Comparison of ENCODE assay signal across 1 cellular context in genomic region chr7:111486472-111487142, GRCh38.
TF ChIP-seq lines count a peak whose summit lies in the region.

No MANE protein-coding gene starts in this region.

TF ChIP-seq in endothelial cell of umbilical vein, 7 proteins besides CTCF, POLR2A, EP300 and RAD21 (continued from another document):
- TF ChIP-seq MYC (IDR thresholded peaks at IDR 0.05; ENCODE audit: low read depth, low read length) (no peak), FOS (IDR thresholded peaks at IDR 0.05; ENCODE audit: borderline replicate concordance, insufficient read depth, low read length) (no peak), GATA2 (IDR thresholded peaks at IDR 0.05; ENCODE audit: insufficient read depth, insufficient read length, low read depth, low read length) (no peak), MAX (IDR thresholded peaks at IDR 0.05; ENCODE audit: insufficient read depth, insufficient read length) (no peak), EZH2 (IDR thresholded peaks at IDR 0.05; ENCODE audit: borderline replicate concordance, low read depth, low read length, severe bottlenecking) (no peak), JUN (IDR thresholded peaks at IDR 0.05; ENCODE audit: borderline replicate concordance, insufficient read depth, insufficient read length, low read depth) (no peak)
